In genomic region chr13:96710166-96710866, GRCh38 we compare ENCODE assay signal across 18 cellular contexts.
"Had no signal": no experiment of that assay in that cellular context is flagged by ENCODE, and none has a peak within 500 bp of the region (broad histone marks: within the 10 kb centered on the region; RNA-seq: fewer than 3 reads in every experiment).

No MANE protein-coding gene starts in this region.

- H3K4me3 ChIP-seq: esophagus muscularis mucosa, heart left ventricle, ovary, skin epidermis, transverse colon had no signal

- DNase-seq: activated CD4-positive, alpha-beta T cell treated with anti-CD3 and anti-CD28 coated beads for 4 hours; activated CD8-positive, alpha-beta T cell treated with anti-CD3 and anti-CD28 coated beads, Interleukin-2, amount 10 ng/mL, durations not matched to agents 7 days and 5 days; activated naive CD4-positive, alpha-beta T cell treated with anti-CD3 and anti-CD28 coated beads, Interleukin-2, amount 10 ng/mL, durations not matched to agents 7 days and 5 days; amygdala; brain microvascular endothelial cell; cerebellar nuclear complex; foreskin melanocyte; heart left ventricle; ovary; T-cell; T1000; transverse colon had no signal

- H3K36me3 ChIP-seq: brain microvascular endothelial cell, esophagus muscularis mucosa, heart left ventricle, ovary, transverse colon had no signal

- H3K4me3 Mint-ChIP-seq: activated CD8-positive, alpha-beta T cell treated with anti-CD3 and anti-CD28 coated beads, Interleukin-2, amount 10 ng/mL, durations not matched to agents 7 days and 5 days; activated naive CD4-positive, alpha-beta T cell treated with anti-CD3 and anti-CD28 coated beads, Interleukin-2, amount 10 ng/mL, durations not matched to agents 7 days and 5 days; activated T-helper 1 cell treated with anti-CD3 and anti-CD28 coated beads, Interleukin-12 subunit alpha, Interleukin-12 subunit beta, Interleukin-2, Interleukin-4 antibody, amounts not matched to agents 30 ng/mL and 10 ng/mL and 1 ng/mL, durations not matched to agents 14 hours and 24 hours and 36 hours; neural crest cell; stimulated activated memory B cell treated with anti-CD40 and anti-IgM and Interleukin-4, amounts not matched to agents 10 μg/mL and 1 μg/mL and 100 μg/mL, for 72 hours; T-cell had no signal

- H3K27ac Mint-ChIP-seq: activated CD8-positive, alpha-beta T cell treated with anti-CD3 and anti-CD28 coated beads, Interleukin-2, amount 10 ng/mL, durations not matched to agents 7 days and 5 days; activated naive CD4-positive, alpha-beta T cell treated with anti-CD3 and anti-CD28 coated beads, Interleukin-2, amount 10 ng/mL, durations not matched to agents 7 days and 5 days; activated T-helper 1 cell treated with anti-CD3 and anti-CD28 coated beads, Interleukin-12 subunit alpha, Interleukin-12 subunit beta, Interleukin-2, Interleukin-4 antibody, amounts not matched to agents 30 ng/mL and 10 ng/mL and 1 ng/mL, durations not matched to agents 14 hours and 24 hours and 36 hours; stimulated activated memory B cell treated with anti-CD40 and anti-IgM and Interleukin-4, amounts not matched to agents 10 μg/mL and 1 μg/mL and 100 μg/mL, for 72 hours; T-cell had no signal

- H3K9me3 ChIP-seq: esophagus muscularis mucosa, heart left ventricle, ovary, transverse colon had no signal

- H3K36me3 Mint-ChIP-seq: activated naive CD4-positive, alpha-beta T cell treated with anti-CD3 and anti-CD28 coated beads, Interleukin-2, amount 10 ng/mL, durations not matched to agents 7 days and 5 days; stimulated activated memory B cell treated with anti-CD40 and anti-IgM and Interleukin-4, amounts not matched to agents 10 μg/mL and 1 μg/mL and 100 μg/mL, for 72 hours; T-cell had no signal

- H3K27me3 Mint-ChIP-seq: activated naive CD4-positive, alpha-beta T cell treated with anti-CD3 and anti-CD28 coated beads, Interleukin-2, amount 10 ng/mL, durations not matched to agents 7 days and 5 days; stimulated activated memory B cell treated with anti-CD40 and anti-IgM and Interleukin-4, amounts not matched to agents 10 μg/mL and 1 μg/mL and 100 μg/mL, for 72 hours; T-cell had no signal

- H3K27me3 ChIP-seq: brain microvascular endothelial cell, esophagus muscularis mucosa, heart left ventricle, ovary, transverse colon had no signal

- H3K4me1 ChIP-seq: esophagus muscularis mucosa, heart left ventricle, transverse colon had no signal

- H3K27ac ChIP-seq: brain microvascular endothelial cell, esophagus muscularis mucosa, heart left ventricle, ovary, skin epidermis, transverse colon, VCaP had no signal

- H3K9me3 Mint-ChIP-seq: neural crest cell; stimulated activated memory B cell treated with anti-CD40 and anti-IgM and Interleukin-4, amounts not matched to agents 10 μg/mL and 1 μg/mL and 100 μg/mL, for 72 hours had no signal

- ATAC-seq: activated CD8-positive, alpha-beta T cell treated with anti-CD3 and anti-CD28 coated beads, Interleukin-2, amount 10 ng/mL, durations not matched to agents 7 days and 5 days; heart left ventricle; stimulated activated memory B cell treated with anti-CD40 and anti-IgM and Interleukin-4, amounts not matched to agents 10 μg/mL and 1 μg/mL and 100 μg/mL, for 72 hours; T-cell had no signal

- H3K4me1 Mint-ChIP-seq: activated naive CD4-positive, alpha-beta T cell treated with anti-CD3 and anti-CD28 coated beads, Interleukin-2, amount 10 ng/mL, durations not matched to agents 7 days and 5 days; neural crest cell; stimulated activated memory B cell treated with anti-CD40 and anti-IgM and Interleukin-4, amounts not matched to agents 10 μg/mL and 1 μg/mL and 100 μg/mL, for 72 hours; T-cell had no signal
